1 cellular context compared by ENCODE assay signal in genomic region chr9:89318123-89319014, GRCh38.
TF ChIP-seq lines count a peak whose summit lies in the region.

Gene SECISBP2, plus strand, starts transcription at chr9:89318500. Its CDS starts 77 bp downstream, at chr9:89318577.

TF ChIP-seq in K562, 482 proteins besides CTCF, POLR2A, EP300 and RAD21 (continued from another document and continues in another):
- no peak for TF ChIP-seq MCM3 (IDR thresholded peaks at IDR 0.05)
- no peak for TF ChIP-seq TARDBP (IDR thresholded peaks at IDR 0.05)
- no peak for TF ChIP-seq ZNF217 (CRISPR knock-in tag; IDR thresholded peaks at IDR 0.05)
- no peak for TF ChIP-seq ZNF274 (IDR thresholded peaks at IDR 0.05; ENCODE audit: borderline replicate concordance, low read depth, low read length)
- TF ChIP-seq, protein P1, sequence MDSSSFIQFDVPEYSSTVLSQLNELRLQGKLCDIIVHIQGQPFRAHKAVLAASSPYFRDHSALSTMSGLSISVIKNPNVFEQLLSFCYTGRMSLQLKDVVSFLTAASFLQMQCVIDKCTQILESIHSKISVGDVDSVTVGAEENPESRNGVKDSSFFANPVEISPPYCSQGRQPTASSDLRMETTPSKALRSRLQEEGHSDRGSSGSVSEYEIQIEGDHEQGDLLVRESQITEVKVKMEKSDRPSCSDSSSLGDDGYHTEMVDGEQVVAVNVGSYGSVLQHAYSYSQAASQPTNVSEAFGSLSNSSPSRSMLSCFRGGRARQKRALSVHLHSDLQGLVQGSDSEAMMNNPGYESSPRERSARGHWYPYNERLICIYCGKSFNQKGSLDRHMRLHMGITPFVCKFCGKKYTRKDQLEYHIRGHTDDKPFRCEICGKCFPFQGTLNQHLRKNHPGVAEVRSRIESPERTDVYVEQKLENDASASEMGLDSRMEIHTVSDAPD (CRISPR knock-in tag; IDR thresholded peaks at IDR 0.05), result no peak
- no peak for TF ChIP-seq FOXP4 (CRISPR knock-in tag; IDR thresholded peaks at IDR 0.05; ENCODE audit: borderline replicate concordance)
- no peak for TF ChIP-seq ZNF696 (CRISPR knock-in tag; conservative IDR thresholded peaks at IDR 0.05)
- TF ChIP-seq MAX (CRISPR knock-in tag; IDR thresholded peaks at IDR 0.05), result peak; percentile 96
- TF ChIP-seq BRD9 (IDR thresholded peaks at IDR 0.05; ENCODE audit: low read depth, partially characterized antibody), result no peak
- TF ChIP-seq ELK1 (CRISPR knock-in tag; IDR thresholded peaks at IDR 0.05), result no peak
- TF ChIP-seq, protein P2, sequence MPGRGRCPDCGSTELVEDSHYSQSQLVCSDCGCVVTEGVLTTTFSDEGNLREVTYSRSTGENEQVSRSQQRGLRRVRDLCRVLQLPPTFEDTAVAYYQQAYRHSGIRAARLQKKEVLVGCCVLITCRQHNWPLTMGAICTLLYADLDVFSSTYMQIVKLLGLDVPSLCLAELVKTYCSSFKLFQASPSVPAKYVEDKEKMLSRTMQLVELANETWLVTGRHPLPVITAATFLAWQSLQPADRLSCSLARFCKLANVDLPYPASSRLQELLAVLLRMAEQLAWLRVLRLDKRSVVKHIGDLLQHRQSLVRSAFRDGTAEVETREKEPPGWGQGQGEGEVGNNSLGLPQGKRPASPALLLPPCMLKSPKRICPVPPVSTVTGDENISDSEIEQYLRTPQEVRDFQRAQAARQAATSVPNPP (IDR thresholded peaks at IDR 0.05; ENCODE audit: borderline replicate concordance, insufficient read depth, insufficient read length), result no peak
- peak; percentile 72; the same call in 1 of the 2 replicates for TF ChIP-seq HDAC2 (IDR thresholded peaks at IDR 0.05)
- TF ChIP-seq, protein P3, sequence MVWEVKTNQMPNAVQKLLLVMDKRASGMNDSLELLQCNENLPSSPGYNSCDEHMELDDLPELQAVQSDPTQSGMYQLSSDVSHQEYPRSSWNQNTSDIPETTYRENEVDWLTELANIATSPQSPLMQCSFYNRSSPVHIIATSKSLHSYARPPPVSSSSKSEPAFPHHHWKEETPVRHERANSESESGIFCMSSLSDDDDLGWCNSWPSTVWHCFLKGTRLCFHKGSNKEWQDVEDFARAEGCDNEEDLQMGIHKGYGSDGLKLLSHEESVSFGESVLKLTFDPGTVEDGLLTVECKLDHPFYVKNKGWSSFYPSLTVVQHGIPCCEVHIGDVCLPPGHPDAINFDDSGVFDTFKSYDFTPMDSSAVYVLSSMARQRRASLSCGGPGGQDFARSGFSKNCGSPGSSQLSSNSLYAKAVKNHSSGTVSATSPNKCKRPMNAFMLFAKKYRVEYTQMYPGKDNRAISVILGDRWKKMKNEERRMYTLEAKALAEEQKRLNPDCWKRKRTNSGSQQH (CRISPR knock-in tag; IDR thresholded peaks at IDR 0.05), result 0 out of 2 replicates have a peak, but pooled peaks have one; percentile 46
- TF ChIP-seq, protein P4, sequence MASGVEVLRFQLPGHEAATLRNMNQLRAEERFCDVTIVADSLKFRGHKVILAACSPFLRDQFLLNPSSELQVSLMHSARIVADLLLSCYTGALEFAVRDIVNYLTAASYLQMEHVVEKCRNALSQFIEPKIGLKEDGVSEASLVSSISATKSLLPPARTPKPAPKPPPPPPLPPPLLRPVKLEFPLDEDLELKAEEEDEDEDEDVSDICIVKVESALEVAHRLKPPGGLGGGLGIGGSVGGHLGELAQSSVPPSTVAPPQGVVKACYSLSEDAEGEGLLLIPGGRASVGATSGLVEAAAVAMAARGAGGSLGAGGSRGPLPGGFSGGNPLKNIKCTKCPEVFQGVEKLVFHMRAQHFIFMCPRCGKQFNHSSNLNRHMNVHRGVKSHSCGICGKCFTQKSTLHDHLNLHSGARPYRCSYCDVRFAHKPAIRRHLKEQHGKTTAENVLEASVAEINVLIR (CRISPR knock-in tag; IDR thresholded peaks at IDR 0.05), result peak; percentile 95
- TF ChIP-seq EGR1 (conservative IDR thresholded peaks at IDR 0.05), result peak; percentile 97
- no peak for TF ChIP-seq ZKSCAN8 (CRISPR knock-in tag; IDR thresholded peaks at IDR 0.05)
- TF ChIP-seq PTBP1 (IDR thresholded peaks at IDR 0.05; ENCODE audit: low read depth, low read length), result 0 out of 2 replicates have a peak, but pooled peaks have one; percentile 76
- TF ChIP-seq, protein P5, sequence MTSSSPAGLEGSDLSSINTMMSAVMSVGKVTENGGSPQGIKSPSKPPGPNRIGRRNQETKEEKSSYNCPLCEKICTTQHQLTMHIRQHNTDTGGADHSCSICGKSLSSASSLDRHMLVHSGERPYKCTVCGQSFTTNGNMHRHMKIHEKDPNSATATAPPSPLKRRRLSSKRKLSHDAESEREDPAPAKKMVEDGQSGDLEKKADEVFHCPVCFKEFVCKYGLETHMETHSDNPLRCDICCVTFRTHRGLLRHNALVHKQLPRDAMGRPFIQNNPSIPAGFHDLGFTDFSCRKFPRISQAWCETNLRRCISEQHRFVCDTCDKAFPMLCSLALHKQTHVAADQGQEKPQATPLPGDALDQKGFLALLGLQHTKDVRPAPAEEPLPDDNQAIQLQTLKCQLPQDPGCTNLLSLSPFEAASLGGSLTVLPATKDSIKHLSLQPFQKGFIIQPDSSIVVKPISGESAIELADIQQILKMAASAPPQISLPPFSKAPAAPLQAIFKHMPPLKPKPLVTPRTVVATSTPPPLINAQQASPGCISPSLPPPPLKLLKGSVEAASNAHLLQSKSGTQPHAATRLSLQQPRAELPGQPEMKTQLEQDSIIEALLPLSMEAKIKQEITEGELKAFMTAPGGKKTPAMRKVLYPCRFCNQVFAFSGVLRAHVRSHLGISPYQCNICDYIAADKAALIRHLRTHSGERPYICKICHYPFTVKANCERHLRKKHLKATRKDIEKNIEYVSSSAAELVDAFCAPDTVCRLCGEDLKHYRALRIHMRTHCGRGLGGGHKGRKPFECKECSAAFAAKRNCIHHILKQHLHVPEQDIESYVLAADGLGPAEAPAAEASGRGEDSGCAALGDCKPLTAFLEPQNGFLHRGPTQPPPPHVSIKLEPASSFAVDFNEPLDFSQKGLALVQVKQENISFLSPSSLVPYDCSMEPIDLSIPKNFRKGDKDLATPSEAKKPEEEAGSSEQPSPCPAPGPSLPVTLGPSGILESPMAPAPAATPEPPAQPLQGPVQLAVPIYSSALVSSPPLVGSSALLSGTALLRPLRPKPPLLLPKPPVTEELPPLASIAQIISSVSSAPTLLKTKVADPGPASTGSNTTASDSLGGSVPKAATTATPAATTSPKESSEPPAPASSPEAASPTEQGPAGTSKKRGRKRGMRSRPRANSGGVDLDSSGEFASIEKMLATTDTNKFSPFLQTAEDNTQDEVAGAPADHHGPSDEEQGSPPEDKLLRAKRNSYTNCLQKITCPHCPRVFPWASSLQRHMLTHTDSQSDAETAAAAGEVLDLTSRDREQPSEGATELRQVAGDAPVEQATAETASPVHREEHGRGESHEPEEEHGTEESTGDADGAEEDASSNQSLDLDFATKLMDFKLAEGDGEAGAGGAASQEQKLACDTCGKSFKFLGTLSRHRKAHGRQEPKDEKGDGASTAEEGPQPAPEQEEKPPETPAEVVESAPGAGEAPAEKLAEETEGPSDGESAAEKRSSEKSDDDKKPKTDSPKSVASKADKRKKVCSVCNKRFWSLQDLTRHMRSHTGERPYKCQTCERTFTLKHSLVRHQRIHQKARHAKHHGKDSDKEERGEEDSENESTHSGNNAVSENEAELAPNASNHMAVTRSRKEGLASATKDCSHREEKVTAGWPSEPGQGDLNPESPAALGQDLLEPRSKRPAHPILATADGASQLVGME (CRISPR knock-in tag; IDR thresholded peaks at IDR 0.05), result 0 out of 2 replicates have a peak, but pooled peaks have one; percentile 59
- TF ChIP-seq RBM17 (IDR thresholded peaks at IDR 0.05; ENCODE audit: borderline replicate concordance, low read depth, low read length), result no peak
- TF ChIP-seq DPF2 (IDR thresholded peaks at IDR 0.05), result no peak
- no peak for TF ChIP-seq MEF2A (IDR thresholded peaks at IDR 0.05; ENCODE audit: control insufficient read depth, low read depth, low read length)
- TF ChIP-seq PHB2 (IDR thresholded peaks at IDR 0.05; ENCODE audit: low read depth), result no peak
- no peak for TF ChIP-seq OTX1 (CRISPR knock-in tag; IDR thresholded peaks at IDR 0.05)
- TF ChIP-seq RBFOX2 (IDR thresholded peaks at IDR 0.05; ENCODE audit: low read depth, low read length), result peak; percentile 98
- no peak for TF ChIP-seq EZH2 (IDR thresholded peaks at IDR 0.05; ENCODE audit: borderline replicate concordance, low read depth, low read length)
- peak; percentile 55 for TF ChIP-seq SMAD1 (IDR thresholded peaks at IDR 0.05; ENCODE audit: low read depth, low read length, partially characterized antibody)
- TF ChIP-seq ZNF24 (IDR thresholded peaks at IDR 0.05), result no peak
- no peak for TF ChIP-seq RFX7 (CRISPR knock-in tag; IDR thresholded peaks at IDR 0.05)
- TF ChIP-seq L3MBTL2 (IDR thresholded peaks at IDR 0.05), result peak; percentile 82
- TF ChIP-seq MED1 (CRISPR knock-in tag; IDR thresholded peaks at IDR 0.05; ENCODE audit: borderline replicate concordance), result no peak
- TF ChIP-seq PHF21A (IDR thresholded peaks at IDR 0.05; ENCODE audit: borderline replicate concordance, low read depth), result no peak; the same call in 1 of the 2 replicates
- peak; percentile 94 for TF ChIP-seq RBBP5 (IDR thresholded peaks at IDR 0.05; ENCODE audit: borderline replicate concordance, insufficient read depth, low read length, poor library complexity, severe bottlenecking)
- TF ChIP-seq MYNN (IDR thresholded peaks at IDR 0.05), result peak; percentile 44; the same call in 1 of the 2 replicates
- no peak for TF ChIP-seq MYNN (CRISPR knock-in tag; IDR thresholded peaks at IDR 0.05)
- TF ChIP-seq, protein P6, sequence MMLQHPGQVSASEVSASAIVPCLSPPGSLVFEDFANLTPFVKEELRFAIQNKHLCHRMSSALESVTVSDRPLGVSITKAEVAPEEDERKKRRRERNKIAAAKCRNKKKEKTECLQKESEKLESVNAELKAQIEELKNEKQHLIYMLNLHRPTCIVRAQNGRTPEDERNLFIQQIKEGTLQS (IDR thresholded peaks at IDR 0.05), result no peak; the same call in 1 of the 2 replicates
- TF ChIP-seq, protein P6 (CRISPR knock-in tag; conservative IDR thresholded peaks at IDR 0.05), result peak; percentile 85
- TF ChIP-seq, protein P7, sequence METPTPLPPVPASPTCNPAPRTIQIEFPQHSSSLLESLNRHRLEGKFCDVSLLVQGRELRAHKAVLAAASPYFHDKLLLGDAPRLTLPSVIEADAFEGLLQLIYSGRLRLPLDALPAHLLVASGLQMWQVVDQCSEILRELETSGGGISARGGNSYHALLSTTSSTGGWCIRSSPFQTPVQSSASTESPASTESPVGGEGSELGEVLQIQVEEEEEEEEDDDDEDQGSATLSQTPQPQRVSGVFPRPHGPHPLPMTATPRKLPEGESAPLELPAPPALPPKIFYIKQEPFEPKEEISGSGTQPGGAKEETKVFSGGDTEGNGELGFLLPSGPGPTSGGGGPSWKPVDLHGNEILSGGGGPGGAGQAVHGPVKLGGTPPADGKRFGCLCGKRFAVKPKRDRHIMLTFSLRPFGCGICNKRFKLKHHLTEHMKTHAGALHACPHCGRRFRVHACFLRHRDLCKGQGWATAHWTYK (CRISPR knock-in tag; IDR thresholded peaks at IDR 0.05), result peak; percentile 34; the same call in 1 of the 2 replicates
- TF ChIP-seq, protein P8, sequence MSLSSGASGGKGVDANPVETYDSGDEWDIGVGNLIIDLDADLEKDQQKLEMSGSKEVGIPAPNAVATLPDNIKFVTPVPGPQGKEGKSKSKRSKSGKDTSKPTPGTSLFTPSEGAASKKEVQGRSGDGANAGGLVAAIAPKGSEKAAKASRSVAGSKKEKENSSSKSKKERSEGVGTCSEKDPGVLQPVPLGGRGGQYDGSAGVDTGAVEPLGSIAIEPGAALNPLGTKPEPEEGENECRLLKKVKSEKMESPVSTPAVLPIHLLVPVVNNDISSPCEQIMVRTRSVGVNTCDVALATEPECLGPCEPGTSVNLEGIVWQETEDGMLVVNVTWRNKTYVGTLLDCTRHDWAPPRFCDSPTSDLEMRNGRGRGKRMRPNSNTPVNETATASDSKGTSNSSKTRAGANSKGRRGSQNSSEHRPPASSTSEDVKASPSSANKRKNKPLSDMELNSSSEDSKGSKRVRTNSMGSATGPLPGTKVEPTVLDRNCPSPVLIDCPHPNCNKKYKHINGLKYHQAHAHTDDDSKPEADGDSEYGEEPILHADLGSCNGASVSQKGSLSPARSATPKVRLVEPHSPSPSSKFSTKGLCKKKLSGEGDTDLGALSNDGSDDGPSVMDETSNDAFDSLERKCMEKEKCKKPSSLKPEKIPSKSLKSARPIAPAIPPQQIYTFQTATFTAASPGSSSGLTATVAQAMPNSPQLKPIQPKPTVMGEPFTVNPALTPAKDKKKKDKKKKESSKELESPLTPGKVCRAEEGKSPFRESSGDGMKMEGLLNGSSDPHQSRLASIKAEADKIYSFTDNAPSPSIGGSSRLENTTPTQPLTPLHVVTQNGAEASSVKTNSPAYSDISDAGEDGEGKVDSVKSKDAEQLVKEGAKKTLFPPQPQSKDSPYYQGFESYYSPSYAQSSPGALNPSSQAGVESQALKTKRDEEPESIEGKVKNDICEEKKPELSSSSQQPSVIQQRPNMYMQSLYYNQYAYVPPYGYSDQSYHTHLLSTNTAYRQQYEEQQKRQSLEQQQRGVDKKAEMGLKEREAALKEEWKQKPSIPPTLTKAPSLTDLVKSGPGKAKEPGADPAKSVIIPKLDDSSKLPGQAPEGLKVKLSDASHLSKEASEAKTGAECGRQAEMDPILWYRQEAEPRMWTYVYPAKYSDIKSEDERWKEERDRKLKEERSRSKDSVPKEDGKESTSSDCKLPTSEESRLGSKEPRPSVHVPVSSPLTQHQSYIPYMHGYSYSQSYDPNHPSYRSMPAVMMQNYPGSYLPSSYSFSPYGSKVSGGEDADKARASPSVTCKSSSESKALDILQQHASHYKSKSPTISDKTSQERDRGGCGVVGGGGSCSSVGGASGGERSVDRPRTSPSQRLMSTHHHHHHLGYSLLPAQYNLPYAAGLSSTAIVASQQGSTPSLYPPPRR (CRISPR knock-in tag; IDR thresholded peaks at IDR 0.05; ENCODE audit: borderline replicate concordance), result no peak
